ENCODE assay signal across 9 cellular contexts in genomic region chr6:31493875-31494694, GRCh38. TPM values are rescaled to one million over a fixed set of nuclear protein-coding genes. Genes with fewer than 3 reads are reported as not detected.
A peak's percentile ranks its signal among the peaks of the same experiment; 100 is the strongest.
DNase-seq lines count a peak whose midpoint lies in the region; ATAC-seq and TF ChIP-seq lines count a peak whose summit lies in the region.
"Had no signal": no experiment of that assay in that cellular context is flagged by ENCODE, and none has a peak within 500 bp of the region (broad histone marks: within the 10 kb centered on the region; RNA-seq: fewer than 3 reads in every experiment).

No MANE protein-coding gene starts in this region.

- peaks cover 57% of the 10 kb centered on the region for H3K4me1 Mint-ChIP-seq in CD4-positive, alpha-beta T cell (ENCODE audit: low read depth)
- peaks cover 54 to 60% (median 55%) of the 10 kb centered on the region in 3 donors for H3K4me1 Mint-ChIP-seq in T-cell
- peaks cover 13% of the 10 kb centered on the region for H3K4me1 Mint-ChIP-seq in progenitor cell of endocrine pancreas (ENCODE audit: low read depth)

- intact Hi-C loops in CD4-positive, alpha-beta T cell (cut with DNase I, micrococcal nuclease): loop anchor here (1.0 kb wide), 1 partner anchor 104 kb away; no protein-coding TSS in a partner anchor
- intact Hi-C loops in left cardiac atrium (cut with DNase I): loop anchor here in 1 of 2 donors (5.0 kb wide), 1 partner anchor 103 kb away; no protein-coding TSS in a partner anchor
- intact Hi-C loops in upper lobe of right lung (cut with DNase I): no loop called here

- no peaks in the 10 kb centered on the region for H3K9me3 ChIP-seq in CD4-positive, alpha-beta T cell (ENCODE audit: control insufficient read depth, low read length)
- H3K9me3 ChIP-seq in adipocyte (ENCODE audit: control insufficient read depth, low read length) (no peaks in the 10 kb centered on the region), upper lobe of right lung (no peaks in the 10 kb centered on the region)

- H3K4me3 Mint-ChIP-seq in CD4-positive, alpha-beta T cell: peak overlapping the region; percentile 58
- H3K4me3 Mint-ChIP-seq in T-cell: peak overlapping the region; percentile 77 to 93 (median 83)
- peak overlapping the region; percentile 63 for H3K4me3 Mint-ChIP-seq in progenitor cell of endocrine pancreas (ENCODE audit: low read depth)

- H3K9me3 Mint-ChIP-seq in CD4-positive, alpha-beta T cell: no peaks in the 10 kb centered on the region
- H3K9me3 Mint-ChIP-seq in T-cell (no peaks in the 10 kb centered on the region), progenitor cell of endocrine pancreas (ENCODE audit: low read depth) (no peaks in the 10 kb centered on the region)

- peak overlapping the region; percentile 65 for H3K27ac ChIP-seq in CD4-positive, alpha-beta T cell (ENCODE audit: low read depth, low read length)
- peak overlapping the region; percentile 77 for H3K27ac ChIP-seq in upper lobe of right lung

- H3K4me3 ChIP-seq in adipocyte (ENCODE audit: low read length): peak overlapping the region; percentile 95
- H3K4me3 ChIP-seq in upper lobe of right lung: peak overlapping the region; percentile 70

- peak; percentile 51 to 78 (median 72) for DNase-seq in CD4-positive, alpha-beta T cell
- DNase-seq in M059J (ENCODE audit: low read depth) (peak; percentile 86), T-cell (peak; percentile 15 to 78 (median 68)), adipocyte (ENCODE audit: low read depth) (peak; percentile 95), left cardiac atrium (peak; percentile 86), progenitor cell of endocrine pancreas (ENCODE audit: low spot score, unreplicated experiment) (peak; percentile 73), upper lobe of right lung (peak; percentile 93)

- H3K27ac Mint-ChIP-seq in CD4-positive, alpha-beta T cell: peak overlapping the region; percentile 83
- H3K27ac Mint-ChIP-seq in T-cell (peak overlapping the region; percentile 76 to 89), progenitor cell of endocrine pancreas (no peak overlapping the region)

- peak overlapping the region; percentile 91 for H3K9ac ChIP-seq in adipocyte (ENCODE audit: low read length)

- peaks cover 9% of the 10 kb centered on the region for H3K36me3 Mint-ChIP-seq in CD4-positive, alpha-beta T cell (ENCODE audit: low read depth)
- H3K36me3 Mint-ChIP-seq in T-cell (peaks cover 5% of the 10 kb centered on the region), progenitor cell of endocrine pancreas (ENCODE audit: insufficient read depth) (peaks cover 1% of the 10 kb centered on the region)

- H3K4me1 ChIP-seq in adipocyte (ENCODE audit: control insufficient read depth, insufficient read depth, low read length) (peaks cover 27% of the 10 kb centered on the region), upper lobe of right lung (peaks cover 19% of the 10 kb centered on the region)

- no peaks in the 10 kb centered on the region for H3K27me3 ChIP-seq in CD4-positive, alpha-beta T cell (ENCODE audit: control insufficient read depth, insufficient read depth, low read length)
- no peaks in the 10 kb centered on the region for H3K27me3 ChIP-seq in adipocyte (replicated peaks; ENCODE audit: control insufficient read depth, insufficient read depth, low read length)
- no peaks in the 10 kb centered on the region for H3K27me3 ChIP-seq in upper lobe of right lung

- H3K36me3 ChIP-seq in adipocyte (ENCODE audit: control insufficient read depth, insufficient read depth, low read length, severe bottlenecking) (no peaks in the 10 kb centered on the region), upper lobe of right lung (no peaks in the 10 kb centered on the region)

- CTCF ChIA-PET in CD4-positive, alpha-beta T cell (lab: Charles Lee): interaction anchor here (0.8 to 3.4 kb wide), 12 partner anchors 46 to 336 kb away, joined by 3 to 30 read pairs (median 5); partner anchors contain the start of genes ATP6V1G2, DDX39B and NCR3
- CTCF ChIA-PET in T-cell (lab: Charles Lee): interaction anchor here (0.5 to 5.3 kb wide), 11 partner anchors 11 to 1004 kb away, joined by 3 to 30 read pairs (median 4); partner anchors contain the start of genes ATP6V1G2 (in 1 of the 2), DDX39B (in 1 of the 2), LSM2 (in 1 of the 2) and NFKBIL1 (in 1 of the 2)

- ATAC-seq in CD4-positive, alpha-beta T cell (ENCODE audit: poor library complexity): peak; percentile 39
- ATAC-seq in GM19455 (IDR thresholded peaks at IDR 0.05; ENCODE audit: unreplicated experiment) (peak; percentile 33), T-cell (replicated peaks in 1 of 4) (peak; percentile 43 to 54 (median 52)), left cardiac atrium (peak; percentile 76 to 82), upper lobe of right lung (peak; percentile 88)

- peak; percentile 80 for TF ChIP-seq CTCF in CD4-positive, alpha-beta T cell (IDR thresholded peaks at IDR 0.05)
- peak; percentile 88 for TF ChIP-seq CTCF in progenitor cell of endocrine pancreas (IDR thresholded peaks at IDR 0.05; ENCODE audit: unreplicated experiment)
- peak; percentile 78 for TF ChIP-seq CTCF in upper lobe of right lung (IDR thresholded peaks at IDR 0.05)

- no peaks in the 10 kb centered on the region for H3K27me3 Mint-ChIP-seq in CD4-positive, alpha-beta T cell
- H3K27me3 Mint-ChIP-seq in T-cell: no peaks in the 10 kb centered on the region
- H3K27me3 Mint-ChIP-seq in progenitor cell of endocrine pancreas: peaks cover 79% of the 10 kb centered on the region

- POLR2A ChIA-PET in CD4-positive, alpha-beta T cell (lab: Charles Lee): interaction anchor here (0.6 to 5.2 kb wide), 13 partner anchors 31 to 1478 kb away, joined by 3 to 88 read pairs (median 6); partner anchors contain the start of genes ATP6V1G2, BAG6, DDX39B and LTB
- POLR2A ChIA-PET in T-cell (lab: Charles Lee): no interaction called here

RNA-seq across cellular contexts. Expression of gene MICB, which starts 3.9 kb away (rescaled TPM):
- total RNA-seq in CD4-positive, alpha-beta T cell: 10 to 100 TPM; 14.3 to 14.7 TPM
- total RNA-seq in M059J (2014; rRNA removed; shearing (Covaris generic)): 47.6 and 59.9 TPM in 2 replicates
- 10 to 100 TPM; 15.7 to 21.7 (median 16.1) TPM for total RNA-seq in T-cell
- total RNA-seq in left cardiac atrium: 1 to 10 TPM; 2.1 to 2.2 TPM
- 0.43 and 0.95 TPM in 2 replicates for total RNA-seq in progenitor cell of endocrine pancreas
- 8.2 TPM for total RNA-seq in upper lobe of right lung

RNA-seq across cellular contexts. Expression of gene MCCD1, which starts 34.7 kb away (rescaled TPM):
- total RNA-seq in CD4-positive, alpha-beta T cell: not detected
- not detected in 2 replicates for total RNA-seq in M059J (2014; rRNA removed; shearing (Covaris generic))
- total RNA-seq in T-cell (not detected), left cardiac atrium (not detected), progenitor cell of endocrine pancreas (not detected in 2 replicates), upper lobe of right lung (not detected)
- total RNA-seq: frontal cortex had no signal

RNA-seq across cellular contexts. Expression of gene DDX39B, which starts 47.7 kb away (rescaled TPM):
- total RNA-seq in CD4-positive, alpha-beta T cell: 100 to 1,000 TPM; 483 to 498 TPM
- 351 and 506 TPM in 2 replicates for total RNA-seq in M059J (2014; rRNA removed; shearing (Covaris generic))
- total RNA-seq in T-cell (100 to 1,000 TPM; 507 to 669 (median 631) TPM), left cardiac atrium (100 to 1,000 TPM; 188 to 224 TPM), progenitor cell of endocrine pancreas (766 and 810 TPM in 2 replicates), upper lobe of right lung (241 TPM)

RNA-seq across cellular contexts. Expression of gene ATP6V1G2, which starts 52.3 kb away (rescaled TPM):
- 1 to 10 TPM; 2.6 to 3.3 TPM for total RNA-seq in CD4-positive, alpha-beta T cell
- 0.20 TPM in 1 of 2 replicates, not detected in the other for total RNA-seq in M059J (2014; rRNA removed; shearing (Covaris generic))
- total RNA-seq in T-cell: 1 to 10 TPM; 3.1 to 5.7 (median 4.1) TPM
- total RNA-seq in left cardiac atrium: 1 to 10 TPM; 1.9 to 2.7 TPM
- 1.5 TPM in 2 replicates for total RNA-seq in progenitor cell of endocrine pancreas
- 0.75 TPM for total RNA-seq in upper lobe of right lung

RNA-seq across cellular contexts. Expression of gene NFKBIL1, which starts 53.3 kb away (rescaled TPM):
- total RNA-seq in CD4-positive, alpha-beta T cell: 1 to 10 TPM; 7.6 to 9.3 TPM
- 12.8 and 25.7 TPM in 2 replicates for total RNA-seq in M059J (2014; rRNA removed; shearing (Covaris generic))
- total RNA-seq in T-cell (10 to 100 TPM in 3 of 5 donors, 1 to 10 TPM in 2; 6.9 to 17.1 (median 11.6) TPM), left cardiac atrium (10 to 100 TPM; 12.9 to 14.8 TPM), progenitor cell of endocrine pancreas (26.4 and 28.7 TPM in 2 replicates), upper lobe of right lung (22.6 TPM)

Comparison
In these comparisons a context has a peak if more than half of its experiments do, and no peak if none do; other contexts are left out.
1. Peak in every context shown above with its lines: DNase-seq, ATAC-seq, H3K4me3 ChIP-seq and H3K27ac ChIP-seq.
2. ATAC-seq: peak in every context shown above with its lines; median percentile 88 in upper lobe of right lung; 79 in left cardiac atrium; 52 in T-cell; 39 in CD4-positive, alpha-beta T cell; 33 in GM19455.